ENCODE assay signal across 9 cellular contexts in genomic region chr2:61015971-61016370, GRCh38. TPM values are rescaled to one million over a fixed set of nuclear protein-coding genes. Genes with fewer than 3 reads are reported as not detected.
DNase-seq lines count a peak whose midpoint lies in the region; ATAC-seq lines count a peak whose summit lies in the region.
"Had no signal": no experiment of that assay in that cellular context is flagged by ENCODE, and none has a peak within 500 bp of the region (broad histone marks: within the 10 kb centered on the region; RNA-seq: fewer than 3 reads in every experiment).

No MANE protein-coding gene starts in this region.

- H3K9ac ChIP-seq in iPS-20b (ENCODE audit: low read depth, low read length): peak overlapping the region; percentile 98; the same call in 1 of the 2 replicates

- peaks cover 1% of the 10 kb centered on the region; the same call in 1 of the 2 replicates for H3K36me3 ChIP-seq in iPS-20b (ENCODE audit: insufficient read depth, low read depth, low read length)

- no peak for ATAC-seq in stimulated activated naive B cell treated with anti-CD40 and anti-IgM and Interleukin-4, amounts not matched to agents 10 μg/mL and 1 μg/mL and 100 μg/mL, for 72 hours (replicated peaks)
- no peak for ATAC-seq in activated CD4-positive, CD25-positive, alpha-beta regulatory T cell treated with anti-CD3 and anti-CD28 coated beads, Interleukin-2, amount 50 U/mL, for 24 hours
- no peak for ATAC-seq in GM19035 (IDR thresholded peaks at IDR 0.05; ENCODE audit: unreplicated experiment)

- H3K27me3 ChIP-seq in iPS-20b (ENCODE audit: insufficient read depth, low read length): no peaks in the 10 kb centered on the region

- POLR2A ChIA-PET in activated CD4-positive, alpha-beta memory T cell treated with anti-CD3 and anti-CD28 coated beads, Interleukin-2, amount 10 ng/mL, durations not matched to agents 7 days and 5 days (lab: Charles Lee): interaction anchor here (2.7 to 3.0 kb wide), 2 partner anchors 134 to 162 kb away, joined by 11 to 30 read pairs; partner anchors contain the start of gene REL

- H3K4me3 ChIP-seq in iPS-20b (ENCODE audit: low read length): peak overlapping the region; percentile 99

- peaks cover 4% of the 10 kb centered on the region; the same call in 1 of the 2 replicates for H3K4me1 ChIP-seq in iPS-20b (ENCODE audit: insufficient read depth, low read length)

- H3K27me3 Mint-ChIP-seq in activated CD4-positive, alpha-beta T cell treated with anti-CD3 and anti-CD28 coated beads, Interleukin-2, amount 10 ng/mL, durations not matched to agents 24 days and 14 days: no peaks in the 10 kb centered on the region
- no peaks in the 10 kb centered on the region for H3K27me3 Mint-ChIP-seq in activated CD4-positive, alpha-beta memory T cell treated with anti-CD3 and anti-CD28 coated beads, Interleukin-2, amount 10 ng/mL, durations not matched to agents 7 days and 5 days
- H3K27me3 Mint-ChIP-seq in stimulated activated naive B cell treated with anti-CD40 and anti-IgM and Interleukin-4, amounts not matched to agents 10 μg/mL and 1 μg/mL and 100 μg/mL, for 72 hours: no peaks in the 10 kb centered on the region

- H3K4me1 Mint-ChIP-seq in activated CD4-positive, alpha-beta T cell treated with anti-CD3 and anti-CD28 coated beads, Interleukin-2, amount 10 ng/mL, durations not matched to agents 24 days and 14 days: peaks cover 32% of the 10 kb centered on the region
- H3K4me1 Mint-ChIP-seq in activated CD4-positive, alpha-beta memory T cell treated with anti-CD3 and anti-CD28 coated beads, Interleukin-2, amount 10 ng/mL, durations not matched to agents 7 days and 5 days: peaks cover 48% of the 10 kb centered on the region
- peaks cover 6 to 24% of the 10 kb centered on the region in 2 donors for H3K4me1 Mint-ChIP-seq in stimulated activated naive B cell treated with anti-CD40 and anti-IgM and Interleukin-4, amounts not matched to agents 10 μg/mL and 1 μg/mL and 100 μg/mL, for 72 hours

- H3K9me3 Mint-ChIP-seq in activated CD4-positive, alpha-beta T cell treated with anti-CD3 and anti-CD28 coated beads, Interleukin-2, amount 10 ng/mL, durations not matched to agents 24 days and 14 days: no peaks in the 10 kb centered on the region
- H3K9me3 Mint-ChIP-seq in activated CD4-positive, alpha-beta memory T cell treated with anti-CD3 and anti-CD28 coated beads, Interleukin-2, amount 10 ng/mL, durations not matched to agents 7 days and 5 days: no peaks in the 10 kb centered on the region
- H3K9me3 Mint-ChIP-seq in stimulated activated naive B cell treated with anti-CD40 and anti-IgM and Interleukin-4, amounts not matched to agents 10 μg/mL and 1 μg/mL and 100 μg/mL, for 72 hours: no peaks in the 10 kb centered on the region

- H3K4me3 Mint-ChIP-seq in activated CD4-positive, alpha-beta T cell treated with anti-CD3 and anti-CD28 coated beads, Interleukin-2, amount 10 ng/mL, durations not matched to agents 24 days and 14 days: peak overlapping the region; percentile 99
- H3K4me3 Mint-ChIP-seq in activated CD4-positive, alpha-beta memory T cell treated with anti-CD3 and anti-CD28 coated beads, Interleukin-2, amount 10 ng/mL, durations not matched to agents 7 days and 5 days: peak overlapping the region; percentile 96
- H3K4me3 Mint-ChIP-seq in stimulated activated naive B cell treated with anti-CD40 and anti-IgM and Interleukin-4, amounts not matched to agents 10 μg/mL and 1 μg/mL and 100 μg/mL, for 72 hours: peak overlapping the region; percentile 90 to 98

- no peak for DNase-seq in activated CD4-positive, alpha-beta T cell treated with anti-CD3 and anti-CD28 coated beads, Interleukin-2, amount 10 ng/mL, durations not matched to agents 24 days and 14 days
- no peak for DNase-seq in activated CD4-positive, alpha-beta T cell treated with anti-CD3 and anti-CD28 coated beads for 4 hours
- no peak for DNase-seq in activated CD4-positive, alpha-beta memory T cell treated with anti-CD3 and anti-CD28 coated beads, Interleukin-2, amount 10 ng/mL, durations not matched to agents 7 days and 5 days
- DNase-seq in stimulated activated naive B cell treated with anti-CD40 and anti-IgM and Interleukin-4, amounts not matched to agents 10 μg/mL and 1 μg/mL and 100 μg/mL, for 72 hours: no peak
- no peak for DNase-seq in NCI-H1048 (lab: John Stamatoyannopoulos, UW)
- DNase-seq: NCI-H2029 treated with DMSO at 0.1 percent for 48 hours had no signal

- H3K27ac ChIP-seq in iPS-20b (ENCODE audit: low read length): no peak overlapping the region

- CTCF ChIA-PET in activated CD4-positive, alpha-beta memory T cell treated with anti-CD3 and anti-CD28 coated beads, Interleukin-2, amount 10 ng/mL, durations not matched to agents 7 days and 5 days (lab: Charles Lee): interaction anchor here (2.3 kb wide), 1 partner anchor 23 kb away, joined by 6 read pairs; no protein-coding TSS in a partner anchor

- H3K36me3 Mint-ChIP-seq in activated CD4-positive, alpha-beta T cell treated with anti-CD3 and anti-CD28 coated beads, Interleukin-2, amount 10 ng/mL, durations not matched to agents 24 days and 14 days (ENCODE audit: low read depth): peaks cover 10% of the 10 kb centered on the region
- peaks cover 7% of the 10 kb centered on the region for H3K36me3 Mint-ChIP-seq in activated CD4-positive, alpha-beta memory T cell treated with anti-CD3 and anti-CD28 coated beads, Interleukin-2, amount 10 ng/mL, durations not matched to agents 7 days and 5 days (ENCODE audit: low read depth)
- peaks cover 2 to 4% of the 10 kb centered on the region in 2 donors for H3K36me3 Mint-ChIP-seq in stimulated activated naive B cell treated with anti-CD40 and anti-IgM and Interleukin-4, amounts not matched to agents 10 μg/mL and 1 μg/mL and 100 μg/mL, for 72 hours

- intact Hi-C loops in activated CD4-positive, alpha-beta T cell treated with anti-CD3 and anti-CD28 coated beads, Interleukin-2, amount 10 ng/mL, durations not matched to agents 24 days and 14 days (cut with micrococcal nuclease): loop anchor here (1.0 to 10.0 kb wide), 6 partner anchors 39 to 1289 kb away; no protein-coding TSS in a partner anchor

- no peaks in the 10 kb centered on the region for H3K9me3 ChIP-seq in iPS-20b (ENCODE audit: insufficient read depth, low read depth, low read length)

- no peak overlapping the region for H3K27ac Mint-ChIP-seq in activated CD4-positive, alpha-beta T cell treated with anti-CD3 and anti-CD28 coated beads, Interleukin-2, amount 10 ng/mL, durations not matched to agents 24 days and 14 days
- H3K27ac Mint-ChIP-seq in activated CD4-positive, alpha-beta memory T cell treated with anti-CD3 and anti-CD28 coated beads, Interleukin-2, amount 10 ng/mL, durations not matched to agents 7 days and 5 days: no peak overlapping the region
- H3K27ac Mint-ChIP-seq in stimulated activated naive B cell treated with anti-CD40 and anti-IgM and Interleukin-4, amounts not matched to agents 10 μg/mL and 1 μg/mL and 100 μg/mL, for 72 hours: no peak overlapping the region

RNA-seq across cellular contexts. Expression of gene PEX13, which starts 1.5 kb away (rescaled TPM):
- total RNA-seq in activated CD4-positive, alpha-beta T cell treated with anti-CD3 and anti-CD28 coated beads, Interleukin-2, amount 10 ng/mL, durations not matched to agents 24 days and 14 days: 18.8 and 19.7 TPM in 2 replicates
- total RNA-seq in activated CD4-positive, alpha-beta memory T cell treated with anti-CD3 and anti-CD28 coated beads, Interleukin-2, amount 10 ng/mL, durations not matched to agents 7 days and 5 days: 10 to 100 TPM; 20.3 to 20.6 TPM

RNA-seq across cellular contexts. Expression of gene PUS10, which starts 2.1 kb away (rescaled TPM):
- total RNA-seq in activated CD4-positive, alpha-beta T cell treated with anti-CD3 and anti-CD28 coated beads, Interleukin-2, amount 10 ng/mL, durations not matched to agents 24 days and 14 days: 7.8 and 8.4 TPM in 2 replicates
- 1 to 10 TPM; 7.3 to 7.5 TPM for total RNA-seq in activated CD4-positive, alpha-beta memory T cell treated with anti-CD3 and anti-CD28 coated beads, Interleukin-2, amount 10 ng/mL, durations not matched to agents 7 days and 5 days

RNA-seq across cellular contexts. Expression of gene SANBR, which starts 49.7 kb away (rescaled TPM):
- 3.1 and 3.4 TPM in 2 replicates for total RNA-seq in activated CD4-positive, alpha-beta T cell treated with anti-CD3 and anti-CD28 coated beads, Interleukin-2, amount 10 ng/mL, durations not matched to agents 24 days and 14 days
- 10 to 100 TPM in 1 of 2 experiments, 1 to 10 TPM in 1; 9.9 to 10.8 TPM for total RNA-seq in activated CD4-positive, alpha-beta memory T cell treated with anti-CD3 and anti-CD28 coated beads, Interleukin-2, amount 10 ng/mL, durations not matched to agents 7 days and 5 days
